In genomic region chr12:124230117-124230757, GRCh38 we compare ENCODE assay signal across 1 cellular context.
TF ChIP-seq lines count a peak whose summit lies in the region.

No MANE protein-coding gene starts in this region.

TF ChIP-seq in K562, 482 proteins besides CTCF, POLR2A, EP300 and RAD21 (continued from another document):
- TF ChIP-seq MEIS2 (IDR thresholded peaks at IDR 0.05; ENCODE audit: partially characterized antibody) (peak; percentile 47), TEAD4 (IDR thresholded peaks at IDR 0.05; ENCODE audit: low read length) (peak; percentile 54; the same call in 1 of the 2 replicates), TEAD4 (CRISPR knock-in tag; IDR thresholded peaks at IDR 0.05; ENCODE audit: borderline replicate concordance) (no peak), ESRRA (IDR thresholded peaks at IDR 0.05; ENCODE audit: borderline replicate concordance, low read depth) (peak; percentile 71), FOXJ3 (CRISPR knock-in tag; IDR thresholded peaks at IDR 0.05) (no peak), BRD9 (IDR thresholded peaks at IDR 0.05; ENCODE audit: low read depth, partially characterized antibody) (no peak), CEBPG (CRISPR knock-in tag; IDR thresholded peaks at IDR 0.05) (no peak), CEBPG (tag; conservative IDR thresholded peaks at IDR 0.05 in 1 of 2, IDR thresholded peaks at IDR 0.05 in 1 of 2) (peak in 1 of 2 experiments; percentile 92; a peak in 2 of 4 replicates), NR2C2 (CRISPR knock-in tag; IDR thresholded peaks at IDR 0.05) (no peak), NR2C2 (tag; IDR thresholded peaks at IDR 0.05) (peak; percentile 65; the same call in 1 of the 2 replicates)
TF ChIP-seq in K562: peak in this region for 14.
